ENCODE assay signal across 16 cellular contexts in the genomic region with DNA sequence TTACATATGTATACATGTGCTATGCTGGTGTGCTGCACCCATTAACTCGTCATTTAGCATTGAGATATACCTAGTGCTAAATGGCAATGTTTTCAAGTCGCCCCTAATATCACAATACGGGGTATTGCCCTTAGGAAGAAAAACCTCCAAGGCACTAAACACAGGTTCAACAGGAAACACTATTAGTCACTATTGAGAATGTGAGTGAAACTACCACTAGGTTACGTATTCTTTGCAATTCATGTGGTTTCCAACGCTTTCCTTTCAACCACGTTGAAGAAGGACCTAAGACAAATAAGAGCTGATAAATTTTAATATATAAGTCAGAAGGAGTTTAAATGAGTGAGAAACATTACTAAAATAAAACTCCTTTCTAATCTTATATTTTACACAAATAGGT.
DNase-seq lines count a peak whose midpoint lies in the region; ATAC-seq, FAIRE-seq and TF ChIP-seq lines count a peak whose summit lies in the region.
"Had no signal": no experiment of that assay in that cellular context is flagged by ENCODE, and none has a peak within 500 bp of the region (broad histone marks: within the 10 kb centered on the region; RNA-seq: fewer than 3 reads in every experiment).

No MANE protein-coding gene starts in this region.

- POLR2A ChIA-PET in GM12878 (lab: Charles Lee) (no interaction called here), Caco-2 (lab: Charles Lee) (no interaction called here)

- H3K27ac Mint-ChIP-seq in T-helper 17 cell (no peak overlapping the region), Caco-2 (ENCODE audit: unreplicated experiment) (no peak overlapping the region)
- H3K27ac Mint-ChIP-seq: CD4-positive, alpha-beta memory T cell; GM23338; H9 had no signal

- no peak for TF ChIP-seq POLR2A in GM12878 (IDR thresholded peaks at IDR 0.05; ENCODE audit: low read depth, low read length)

- intact Hi-C loops in GM12878 (cut with micrococcal nuclease; ENCODE audit: unreplicated experiment), result no loop called here
- intact Hi-C loops in Caco-2 (cut with micrococcal nuclease; ENCODE audit: unreplicated experiment), result no loop called here

- no peaks in the 10 kb centered on the region for H3K36me3 ChIP-seq in GM12878 (ENCODE audit: control insufficient read depth in 2 of 2, insufficient read depth in 2 of 2, low read length in 1 of 2)
- H3K36me3 ChIP-seq in Caco-2 (ENCODE audit: control insufficient read depth, insufficient read depth, low read length), result no peaks in the 10 kb centered on the region

- FAIRE-seq in GM12878 (lab: Jason Lieb, UNC), result no peak
- FAIRE-seq: GM19239 had no signal

- H3K36me3 Mint-ChIP-seq in T-helper 17 cell (ENCODE audit: low read depth) (no peaks in the 10 kb centered on the region), Caco-2 (ENCODE audit: insufficient read depth, unreplicated experiment) (no peaks in the 10 kb centered on the region)
- H3K36me3 Mint-ChIP-seq: CD4-positive, alpha-beta memory T cell had no signal

- SMC1A ChIA-PET in GM12878 (lab: Charles Lee; ENCODE audit: uncharacterized antibody, unreplicated experiment), result no interaction called here

- no peak for TF ChIP-seq RAD21 in GM12878 (IDR thresholded peaks at IDR 0.05; ENCODE audit: insufficient read depth, low read depth, low read length)

- H3K9me3 Mint-ChIP-seq in Caco-2 (ENCODE audit: unreplicated experiment), result no peaks in the 10 kb centered on the region

- ATAC-seq in GM18868 (IDR thresholded peaks at IDR 0.05; ENCODE audit: unreplicated experiment) (peak; percentile 72), GM12878 (peak; percentile 93), T-helper 17 cell (no peak)
- ATAC-seq: GM23338, HCT116 had no signal

- H3K9me3 ChIP-seq in GM12878 (replicated peaks; ENCODE audit: control insufficient read depth, insufficient read depth, low read length) (no peaks in the 10 kb centered on the region), T-helper 17 cell (ENCODE audit: control insufficient read depth, low read length, poor library complexity, severe bottlenecking) (no peaks in the 10 kb centered on the region), Caco-2 (no peaks in the 10 kb centered on the region)

- no peaks in the 10 kb centered on the region for H3K79me2 ChIP-seq in GM12878 (ENCODE audit: control insufficient read depth, insufficient read depth, low read length)

- CTCF ChIA-PET in GM12878 (lab: Yijun Ruan, JAX), result no interaction called here
- CTCF ChIA-PET in Caco-2 (lab: Charles Lee), result no interaction called here

- no peaks in the 10 kb centered on the region for H3K27me3 ChIP-seq in GM12878 (replicated peaks in 1 of 2; ENCODE audit: control insufficient read depth in 2 of 2, insufficient read depth in 2 of 2, low read length in 1 of 2)
- no peaks in the 10 kb centered on the region for H3K27me3 ChIP-seq in Caco-2 (replicated peaks; ENCODE audit: control insufficient read depth, insufficient read depth, low read length)

- no peak overlapping the region for H2AFZ ChIP-seq in GM12878 (ENCODE audit: control insufficient read depth, low read depth, low read length)
- H2AFZ ChIP-seq: GM23338 had no signal

- BruUV-seq in GM12878 (replicated peaks; lab: Mats Ljungman, UMichigan) (no TSS peak), Caco-2 (replicated peaks; lab: Mats Ljungman, UMichigan) (no TSS peak)

- H3K4me3 Mint-ChIP-seq in T-helper 17 cell (no peak overlapping the region), Caco-2 (ENCODE audit: unreplicated experiment) (no peak overlapping the region)
- H3K4me3 Mint-ChIP-seq: CD4-positive, alpha-beta memory T cell; GM23338; H9 had no signal

- H3K27ac ChIP-seq in GM12878 (ENCODE audit: control insufficient read depth, insufficient read depth), result no peak overlapping the region

- H3K27me3 Mint-ChIP-seq in T-helper 17 cell, result no peaks in the 10 kb centered on the region
- no peaks in the 10 kb centered on the region for H3K27me3 Mint-ChIP-seq in Caco-2 (ENCODE audit: insufficient read depth, unreplicated experiment)
- H3K27me3 Mint-ChIP-seq: CD4-positive, alpha-beta memory T cell had no signal

- no peak for TF ChIP-seq EP300 in GM12878 (IDR thresholded peaks at IDR 0.05; ENCODE audit: borderline replicate concordance in 1 of 2, control insufficient read depth in 1 of 2, low read depth in 2 of 2, low read length in 2 of 2)

- in situ Hi-C loops in GM12878 (cut with MboI), result no loop called here

- RAD21 ChIA-PET in GM12878 (lab: Charles Lee; ENCODE audit: unreplicated experiment), result no interaction called here

- no peaks in the 10 kb centered on the region for H3K4me1 Mint-ChIP-seq in T-helper 17 cell
- no peaks in the 10 kb centered on the region for H3K4me1 Mint-ChIP-seq in Caco-2 (ENCODE audit: low read depth, unreplicated experiment)
- H3K4me1 Mint-ChIP-seq: CD4-positive, alpha-beta memory T cell; GM23338; H9 had no signal

- DNase-seq in HT1080 (ENCODE audit: low read depth) (peak; percentile 13), GM12878 (ENCODE audit: low read depth, low spot score) (no peak), T-helper 17 cell (no peak), Caco-2 (no peak), DMS53 treated with DMSO at 0.1 percent for 48 hours (lab: John Stamatoyannopoulos, UW; ENCODE audit: unreplicated experiment) (no peak)
- DNase-seq: C1 segment of cervical spinal cord; CD4-positive, alpha-beta memory T cell; COR-L47; DMS153; DMS79; GF-D8; H9 had no signal

- H3K4me2 ChIP-seq in GM12878 (ENCODE audit: control insufficient read depth, insufficient read depth), result no peak overlapping the region
- H3K4me2 ChIP-seq: GM23338 had no signal

- H4K20me1 ChIP-seq in GM12878 (ENCODE audit: control insufficient read depth, insufficient read depth), result no peaks in the 10 kb centered on the region

- no peak for TF ChIP-seq CTCF in GM12878 (IDR thresholded peaks at IDR 0.05 in 2 of 3, conservative IDR thresholded peaks at IDR 0.05 in 1 of 3; ENCODE audit: control insufficient read depth in 2 of 3, extremely low read depth in 1 of 3, insufficient read depth in 1 of 3, low read depth in 3 of 3, low read length in 3 of 3)
- TF ChIP-seq CTCF in Caco-2 (IDR thresholded peaks at IDR 0.05; ENCODE audit: insufficient read depth in 1 of 2, low read depth in 1 of 2, low read length in 1 of 2, severe bottlenecking in 1 of 2, unreplicated experiment in 1 of 2), result no peak

- WGBS in GM12878 (ENCODE audit: insufficient coverage, insufficient replicate concordance, low lambda C conversion rate, missing lambda C conversion rate), result 27% methylated on average over 6 of the region's 6 CpGs

- no peak overlapping the region for H3K9ac ChIP-seq in GM12878 (ENCODE audit: control insufficient read depth, insufficient read depth, low read length)

- H3K4me3 ChIP-seq in GM12878 (no peak overlapping the region), Caco-2 (ENCODE audit: low read depth, low read length) (no peak overlapping the region)
- H3K4me3 ChIP-seq: GM23338 had no signal

- H3K4me1 ChIP-seq in GM12878 (ENCODE audit: control insufficient read depth, insufficient read depth, low read length), result no peaks in the 10 kb centered on the region
- no peaks in the 10 kb centered on the region for H3K4me1 ChIP-seq in Caco-2

TF ChIP-seq in GM12878, 131 proteins besides CTCF, POLR2A, EP300 and RAD21 (continues in another document):
- TF ChIP-seq, protein P1, sequence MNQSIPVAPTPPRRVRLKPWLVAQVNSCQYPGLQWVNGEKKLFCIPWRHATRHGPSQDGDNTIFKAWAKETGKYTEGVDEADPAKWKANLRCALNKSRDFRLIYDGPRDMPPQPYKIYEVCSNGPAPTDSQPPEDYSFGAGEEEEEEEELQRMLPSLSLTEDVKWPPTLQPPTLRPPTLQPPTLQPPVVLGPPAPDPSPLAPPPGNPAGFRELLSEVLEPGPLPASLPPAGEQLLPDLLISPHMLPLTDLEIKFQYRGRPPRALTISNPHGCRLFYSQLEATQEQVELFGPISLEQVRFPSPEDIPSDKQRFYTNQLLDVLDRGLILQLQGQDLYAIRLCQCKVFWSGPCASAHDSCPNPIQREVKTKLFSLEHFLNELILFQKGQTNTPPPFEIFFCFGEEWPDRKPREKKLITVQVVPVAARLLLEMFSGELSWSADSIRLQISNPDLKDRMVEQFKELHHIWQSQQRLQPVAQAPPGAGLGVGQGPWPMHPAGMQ (IDR thresholded peaks at IDR 0.05; ENCODE audit: borderline replicate concordance), result no peak
- TF ChIP-seq, protein P2, sequence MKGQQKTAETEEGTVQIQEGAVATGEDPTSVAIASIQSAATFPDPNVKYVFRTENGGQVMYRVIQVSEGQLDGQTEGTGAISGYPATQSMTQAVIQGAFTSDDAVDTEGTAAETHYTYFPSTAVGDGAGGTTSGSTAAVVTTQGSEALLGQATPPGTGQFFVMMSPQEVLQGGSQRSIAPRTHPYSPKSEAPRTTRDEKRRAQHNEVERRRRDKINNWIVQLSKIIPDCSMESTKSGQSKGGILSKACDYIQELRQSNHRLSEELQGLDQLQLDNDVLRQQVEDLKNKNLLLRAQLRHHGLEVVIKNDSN (IDR thresholded peaks at IDR 0.05; ENCODE audit: borderline replicate concordance, extremely low read length, insufficient read depth, low read depth, low read length), result no peak
- TF ChIP-seq POU2F2 (IDR thresholded peaks at IDR 0.05; ENCODE audit: borderline replicate concordance, low read depth, low read length) (no peak), TCF12 (IDR thresholded peaks at IDR 0.05; ENCODE audit: low read depth, low read length) (no peak), CBFB (IDR thresholded peaks at IDR 0.05; ENCODE audit: low read depth) (no peak), JUNB (IDR thresholded peaks at IDR 0.05) (peak; percentile 78), SUZ12 (IDR thresholded peaks at IDR 0.05; ENCODE audit: unreplicated experiment) (no peak), MTA3 (IDR thresholded peaks at IDR 0.05; ENCODE audit: borderline replicate concordance, low read length) (no peak), SREBF1 (IDR thresholded peaks at IDR 0.05; ENCODE audit: low read length) (no peak), RUNX3 (IDR thresholded peaks at IDR 0.05; ENCODE audit: low read length) (peak; percentile 81), CREM (IDR thresholded peaks at IDR 0.05; ENCODE audit: low read depth) (peak; percentile 47; the same call in 1 of the 2 replicates), GATAD2B (conservative IDR thresholded peaks at IDR 0.05; ENCODE audit: low read depth) (no peak)
